In genomic region chr15:44682211-44682610, GRCh38 we compare ENCODE assay signal across 14 cellular contexts. TPM values are rescaled to one million over a fixed set of nuclear protein-coding genes. Genes with fewer than 3 reads are reported as not detected.
DNase-seq lines count a peak whose midpoint lies in the region; ATAC-seq, FAIRE-seq and TF ChIP-seq lines count a peak whose summit lies in the region.
"Had no signal": no experiment of that assay in that cellular context is flagged by ENCODE, and none has a peak within 500 bp of the region (broad histone marks: within the 10 kb centered on the region; RNA-seq: fewer than 3 reads in every experiment).

No MANE protein-coding gene starts in this region.

- H3K36me3 ChIP-seq in HepG2 (replicated peaks in 1 of 2; ENCODE audit: control insufficient read depth in 1 of 2, insufficient read depth in 2 of 2, low read length in 2 of 2) (no peaks in the 10 kb centered on the region), right lobe of liver (no peaks in the 10 kb centered on the region)

- TF ChIP-seq CTCF in HepG2 (CRISPR knock-in tag; IDR thresholded peaks at IDR 0.05) (no peak), right lobe of liver (IDR thresholded peaks at IDR 0.05) (no peak)

- H3K79me2 ChIP-seq in HepG2 (ENCODE audit: insufficient read depth, low read length), result no peaks in the 10 kb centered on the region

- TF ChIP-seq EP300 in HepG2 (IDR thresholded peaks at IDR 0.05; ENCODE audit: low read depth in 2 of 2, low read length in 2 of 2) (no peak), HepG2 (CRISPR knock-in tag; IDR thresholded peaks at IDR 0.05; ENCODE audit: borderline replicate concordance) (no peak)

- H3K9me3 ChIP-seq in HepG2 (ENCODE audit: low read length), result no peaks in the 10 kb centered on the region
- no peaks in the 10 kb centered on the region for H3K9me3 ChIP-seq in right lobe of liver
- H3K9me3 ChIP-seq in right cardiac atrium (ENCODE audit: control insufficient read depth, low read length), result no peaks in the 10 kb centered on the region

- H4K20me1 ChIP-seq in HepG2 (ENCODE audit: insufficient read depth, low read length), result no peaks in the 10 kb centered on the region

- intact Hi-C loops in HepG2 (cut with micrococcal nuclease; ENCODE audit: unreplicated experiment) (no loop called here), right lobe of liver (cut with DNase I) (no loop called here), right cardiac atrium (cut with DNase I) (no loop called here)

- no peak overlapping the region for H3K4me2 ChIP-seq in HepG2 (ENCODE audit: low read depth, low read length)

- peaks cover 64% of the 10 kb centered on the region for H3K4me1 Mint-ChIP-seq in T-helper 1 cell treated with Interleukin-12 subunit alpha and Interleukin-12 subunit beta and Interleukin-4 antibody, amounts not matched to agents 30 μg/mL and 1 μg/mL, for 36 hours (ENCODE audit: low read depth)
- H3K4me1 Mint-ChIP-seq: mesothelial cell of epicardium had no signal

- POLR2A ChIA-PET in HepG2 (lab: Yijun Ruan, JAX), result interaction anchor here (2.8 to 3.5 kb wide), 2 partner anchors 19 to 29 kb away, joined by 16 to 29 read pairs; partner anchors contain the start of genes B2M, PATL2 and SPG11

- 25% methylated on average over 2 of the region's 2 CpGs for WGBS in HepG2 (ENCODE audit: low lambda C conversion rate)
- 25% methylated on average over 2 of the region's 2 CpGs for WGBS in right lobe of liver (ENCODE audit: insufficient coverage, low coverage, low lambda C conversion rate, missing lambda C conversion rate)
- 68% methylated on average over 2 of the region's 2 CpGs for WGBS in right cardiac atrium

- no peak overlapping the region for H2AFZ ChIP-seq in HepG2 (ENCODE audit: low read length)

- no peak for FAIRE-seq in HepG2 (lab: Jason Lieb, UNC)

- peak overlapping the region; percentile 63 for H3K4me3 Mint-ChIP-seq in T-helper 1 cell treated with Interleukin-12 subunit alpha and Interleukin-12 subunit beta and Interleukin-4 antibody, amounts not matched to agents 30 μg/mL and 1 μg/mL, for 36 hours
- H3K4me3 Mint-ChIP-seq: mesothelial cell of epicardium had no signal

- TF ChIP-seq POLR2A in HepG2 (IDR thresholded peaks at IDR 0.05; ENCODE audit: insufficient read depth in 1 of 2, low read depth in 2 of 2, low read length in 2 of 2) (no peak), right lobe of liver (IDR thresholded peaks at IDR 0.05) (no peak)

- H3K4me3 ChIP-seq in HepG2 (replicated peaks in 1 of 3; ENCODE audit: insufficient read depth in 1 of 3, low read depth in 2 of 3, low read length in 3 of 3), result no peak overlapping the region
- H3K4me3 ChIP-seq in right lobe of liver, result no peak overlapping the region
- H3K4me3 ChIP-seq in right cardiac atrium (ENCODE audit: low read length), result no peak overlapping the region

- in situ Hi-C loops in HepG2 (cut with HindIII; ENCODE audit: extremely low pct_ligation_motif_present, low pct_unique_long_range_greater_than_20kb), result no loop called here

- peak overlapping the region; percentile 87 for H3K27ac Mint-ChIP-seq in T-helper 1 cell treated with Interleukin-12 subunit alpha and Interleukin-12 subunit beta and Interleukin-4 antibody, amounts not matched to agents 30 μg/mL and 1 μg/mL, for 36 hours
- H3K27ac Mint-ChIP-seq: mesothelial cell of epicardium, progenitor cell of endocrine pancreas had no signal

- CTCF ChIA-PET in HepG2 (lab: Yijun Ruan, JAX; ENCODE audit: low intra/inter-chr PET ratio, low total read pairs), result no interaction called here

- no TSS peak for BruUV-seq in HepG2 (replicated peaks; lab: Mats Ljungman, UMichigan)

- no peak overlapping the region for H3K9ac ChIP-seq in HepG2 (ENCODE audit: insufficient read depth, low read depth, low read length)

- H3K27me3 Mint-ChIP-seq in T-helper 1 cell treated with Interleukin-12 subunit alpha and Interleukin-12 subunit beta and Interleukin-4 antibody, amounts not matched to agents 30 μg/mL and 1 μg/mL, for 36 hours (ENCODE audit: low read depth), result no peaks in the 10 kb centered on the region

- H3K27me3 ChIP-seq in HepG2 (ENCODE audit: control insufficient read depth in 1 of 2, insufficient read depth in 2 of 2, low read length in 2 of 2) (peaks cover 0 to 1% of the 10 kb centered on the region in 2 experiments; a peak in 2 of 5 replicates), right lobe of liver (no peaks in the 10 kb centered on the region), right cardiac atrium (ENCODE audit: control insufficient read depth, insufficient read depth) (no peaks in the 10 kb centered on the region)

- H3K27ac ChIP-seq in HepG2 (ENCODE audit: extremely low read length, insufficient read depth, low read length) (no peak overlapping the region), right lobe of liver (no peak overlapping the region), right cardiac atrium (ENCODE audit: low read length) (no peak overlapping the region)

- peaks cover 48% of the 10 kb centered on the region for H3K36me3 Mint-ChIP-seq in T-helper 1 cell treated with Interleukin-12 subunit alpha and Interleukin-12 subunit beta and Interleukin-4 antibody, amounts not matched to agents 30 μg/mL and 1 μg/mL, for 36 hours (ENCODE audit: low read depth)
- H3K36me3 Mint-ChIP-seq: mesothelial cell of epicardium had no signal

- no peak for TF ChIP-seq RAD21 in HepG2 (CRISPR knock-in tag; IDR thresholded peaks at IDR 0.05)

- H3K4me1 ChIP-seq in HepG2 (ENCODE audit: insufficient read depth, low read length), result peaks cover 15% of the 10 kb centered on the region
- no peaks in the 10 kb centered on the region for H3K4me1 ChIP-seq in right lobe of liver
- peaks cover 9% of the 10 kb centered on the region for H3K4me1 ChIP-seq in right cardiac atrium (ENCODE audit: control insufficient read depth, insufficient read depth, low read length)

- H3K9me3 Mint-ChIP-seq in T-helper 1 cell treated with Interleukin-12 subunit alpha and Interleukin-12 subunit beta and Interleukin-4 antibody, amounts not matched to agents 30 μg/mL and 1 μg/mL, for 36 hours, result peaks cover 50% of the 10 kb centered on the region
- H3K9me3 Mint-ChIP-seq: mesothelial cell of epicardium had no signal

- no peak for DNase-seq in HepG2 (ENCODE audit: low spot score)
- DNase-seq in right lobe of liver, result no peak
- DNase-seq in right cardiac atrium, result no peak
- no peak for DNase-seq in NCI-H524 (lab: John Stamatoyannopoulos, UW)
- no peak for DNase-seq in SHP77 (lab: John Stamatoyannopoulos, UW)
- no peak for DNase-seq in DMS153 (lab: John Stamatoyannopoulos, UW)
- DNase-seq: activated CD4-positive, alpha-beta T cell treated with anti-CD3 and anti-CD28 coated beads, Interleukin-2, amount 50 U/mL, for 4 hours; NCI-H748 treated with DMSO at 0.1 percent for 48 hours; stimulated activated CD8-positive, alpha-beta memory T cell treated with anti-CD3 and anti-CD28 coated beads, Interleukin-4, amount 100 ng/mL, for 48 hours had no signal

- ATAC-seq in HepG2 (no peak), right lobe of liver (no peak), right cardiac atrium (peak; percentile 43 to 50), GM21737 (IDR thresholded peaks at IDR 0.05; ENCODE audit: unreplicated experiment) (no peak)
- ATAC-seq: SK-N-SH treated with all-trans-retinoic acid at 6 μM for 48 hours had no signal

RNA-seq across cellular contexts. Expression of gene SPG11, which starts 18.7 kb away (rescaled TPM):
- total RNA-seq in HepG2 (2016; rRNA removed; fragmentation: Illumina TruSeq; extraction: Trizol) (31.5 and 35.0 TPM in 2 replicates), right lobe of liver (10 to 100 TPM; 35.4 to 55.6 (median 40.8) TPM), right cardiac atrium (10 to 100 TPM; 38.8 to 45.7 (median 42.4) TPM)
- total RNA-seq in HepG2 (2016; cell fraction: cytosol; rRNA removed; fragmentation: Illumina TruSeq; extraction: Trizol; ENCODE audit: low read depth), result 17.8 and 19.8 TPM in 2 replicates
- total RNA-seq in HepG2 (2016; cell fraction: insoluble cytoplasmic fraction; rRNA removed; fragmentation: Illumina TruSeq; extraction: Trizol), result 35.7 and 36.6 TPM in 2 replicates
- 18.9 and 19.7 TPM in 2 replicates for total RNA-seq in HepG2 (2016; cell fraction: membrane; rRNA removed; fragmentation: Illumina TruSeq; extraction: Trizol)
- total RNA-seq in HepG2 (2016; cell fraction: nucleus; rRNA removed; fragmentation: Illumina TruSeq; extraction: Trizol), result 39.3 and 47.3 TPM in 2 replicates
- polyA plus RNA-seq in HepG2 (2011; rRNA removed) (40.7 and 44.5 TPM in 2 replicates), right cardiac atrium (15.0 TPM)
- 26.2 and 28.9 TPM in 2 replicates for polyA plus RNA-seq in HepG2 (2011; cell fraction: cytosol; rRNA removed)
- polyA plus RNA-seq in HepG2 (2011; cell fraction: nucleus; rRNA removed), result 52.6 and 61.8 TPM in 2 replicates
- 19.4 and 21.0 TPM in 2 replicates for polyA plus RNA-seq in HepG2 (2012)
- 1.7 and 2.1 TPM in 2 replicates for polyA plus RNA-seq in HepG2 (2016; cell fraction: cytosol; fragmentation: Illumina TruSeq; extraction: Trizol; ENCODE audit: low read depth)
- polyA plus RNA-seq in HepG2 (2016; cell fraction: insoluble cytoplasmic fraction; fragmentation: Illumina TruSeq; extraction: Trizol; ENCODE audit: low read depth), result 26.2 and 26.5 TPM in 2 replicates
- polyA plus RNA-seq in HepG2 (2016; cell fraction: membrane; fragmentation: Illumina TruSeq; extraction: Trizol; ENCODE audit: low read depth), result 3.5 and 4.5 TPM in 2 replicates
- polyA plus RNA-seq in HepG2 (2016; cell fraction: nucleus; fragmentation: Illumina TruSeq; extraction: Trizol; ENCODE audit: insufficient read depth, low read depth), result 47.3 and 52.3 TPM in 2 replicates
- 115 and 186 TPM in 2 replicates for polyA minus RNA-seq in HepG2 (2011; rRNA and poly(A)+ RNA removed; ENCODE audit: low replicate concordance)
- polyA minus RNA-seq in HepG2 (2011; cell fraction: cytosol; rRNA and poly(A)+ RNA removed), result 24.8 and 26.5 TPM in 2 replicates
- 93.0 and 127 TPM in 2 replicates for polyA minus RNA-seq in HepG2 (2011; cell fraction: nucleus; rRNA and poly(A)+ RNA removed)

RNA-seq across cellular contexts. Expression of gene PATL2, which starts 28.9 kb away (rescaled TPM):
- total RNA-seq in HepG2 (2016; rRNA removed; fragmentation: Illumina TruSeq; extraction: Trizol) (0.15 TPM in 1 of 2 replicates, not detected in the other), right lobe of liver (1 to 10 TPM in 2 of 6 experiments, under 1 TPM in 4; 0.28 to 1.9 (median 0.71) TPM), right cardiac atrium (1 to 10 TPM; 2.4 to 6.6 (median 3.9) TPM)
- total RNA-seq in HepG2 (2016; cell fraction: cytosol; rRNA removed; fragmentation: Illumina TruSeq; extraction: Trizol; ENCODE audit: low read depth), result 0.30 TPM in 1 of 2 replicates, not detected in the other
- 0.11 and 0.30 TPM in 2 replicates for total RNA-seq in HepG2 (2016; cell fraction: insoluble cytoplasmic fraction; rRNA removed; fragmentation: Illumina TruSeq; extraction: Trizol)
- total RNA-seq in HepG2 (2016; cell fraction: membrane; rRNA removed; fragmentation: Illumina TruSeq; extraction: Trizol), result 0.14 TPM in 1 of 2 replicates, not detected in the other
- 0.71 TPM in 1 of 2 replicates, not detected in the other for total RNA-seq in HepG2 (2016; cell fraction: nucleus; rRNA removed; fragmentation: Illumina TruSeq; extraction: Trizol)
- polyA plus RNA-seq in HepG2 (2011; rRNA removed) (0.37 and 0.53 TPM in 2 replicates), right cardiac atrium (8.3 TPM)
- polyA plus RNA-seq in HepG2 (2011; cell fraction: cytosol; rRNA removed), result 0.11 and 0.32 TPM in 2 replicates
- polyA plus RNA-seq in HepG2 (2011; cell fraction: nucleus; rRNA removed), result 2.6 TPM in 2 replicates
- polyA plus RNA-seq in HepG2 (2012), result 0.44 and 0.49 TPM in 2 replicates
- 0.24 TPM in 1 of 2 replicates, not detected in the other for polyA plus RNA-seq in HepG2 (2016; cell fraction: cytosol; fragmentation: Illumina TruSeq; extraction: Trizol; ENCODE audit: low read depth)
- 0.27 TPM in 1 of 2 replicates, not detected in the other for polyA plus RNA-seq in HepG2 (2016; cell fraction: insoluble cytoplasmic fraction; fragmentation: Illumina TruSeq; extraction: Trizol; ENCODE audit: low read depth)
- polyA plus RNA-seq in HepG2 (2016; cell fraction: membrane; fragmentation: Illumina TruSeq; extraction: Trizol; ENCODE audit: low read depth), result 0.09 TPM in 1 of 2 replicates, not detected in the other
- 0.56 and 1.5 TPM in 2 replicates for polyA plus RNA-seq in HepG2 (2016; cell fraction: nucleus; fragmentation: Illumina TruSeq; extraction: Trizol; ENCODE audit: insufficient read depth, low read depth)
- polyA minus RNA-seq in HepG2 (2011; rRNA and poly(A)+ RNA removed; ENCODE audit: low replicate concordance), result 1.1 TPM in 1 of 2 replicates, not detected in the other
- polyA minus RNA-seq in HepG2 (2011; cell fraction: cytosol; rRNA and poly(A)+ RNA removed), result not detected in 2 replicates
- 0.39 and 1.5 TPM in 2 replicates for polyA minus RNA-seq in HepG2 (2011; cell fraction: nucleus; rRNA and poly(A)+ RNA removed)
- total RNA-seq: progenitor cell of endocrine pancreas had no signal

RNA-seq across cellular contexts. Expression of gene B2M, which starts 29.1 kb away (rescaled TPM):
- total RNA-seq in HepG2 (2016; rRNA removed; fragmentation: Illumina TruSeq; extraction: Trizol) (530 and 784 TPM in 2 replicates), right lobe of liver (1,000 to 10,000 TPM in 5 of 6 experiments, 100 to 1,000 TPM in 1; 894 to 5,671 (median 2,154) TPM), right cardiac atrium (1,000 to 10,000 TPM; 1,377 to 1,599 (median 1,490) TPM)
- total RNA-seq in HepG2 (2016; cell fraction: cytosol; rRNA removed; fragmentation: Illumina TruSeq; extraction: Trizol; ENCODE audit: low read depth), result 119 and 125 TPM in 2 replicates
- total RNA-seq in HepG2 (2016; cell fraction: insoluble cytoplasmic fraction; rRNA removed; fragmentation: Illumina TruSeq; extraction: Trizol), result 505 and 836 TPM in 2 replicates
- 137 and 145 TPM in 2 replicates for total RNA-seq in HepG2 (2016; cell fraction: membrane; rRNA removed; fragmentation: Illumina TruSeq; extraction: Trizol)
- 527 and 591 TPM in 2 replicates for total RNA-seq in HepG2 (2016; cell fraction: nucleus; rRNA removed; fragmentation: Illumina TruSeq; extraction: Trizol)
- polyA plus RNA-seq in HepG2 (2011; rRNA removed) (754 and 857 TPM in 2 replicates), right cardiac atrium (2,022 TPM)
- 1,404 and 3,087 TPM in 2 replicates for polyA plus RNA-seq in HepG2 (2011; cell fraction: cytosol; rRNA removed)
- polyA plus RNA-seq in HepG2 (2011; cell fraction: nucleus; rRNA removed), result 194 and 300 TPM in 2 replicates
- 589 and 873 TPM in 2 replicates for polyA plus RNA-seq in HepG2 (2012)
- polyA plus RNA-seq in HepG2 (2016; cell fraction: cytosol; fragmentation: Illumina TruSeq; extraction: Trizol; ENCODE audit: low read depth), result 135 and 139 TPM in 2 replicates
- 442 and 475 TPM in 2 replicates for polyA plus RNA-seq in HepG2 (2016; cell fraction: insoluble cytoplasmic fraction; fragmentation: Illumina TruSeq; extraction: Trizol; ENCODE audit: low read depth)
- 123 and 125 TPM in 2 replicates for polyA plus RNA-seq in HepG2 (2016; cell fraction: membrane; fragmentation: Illumina TruSeq; extraction: Trizol; ENCODE audit: low read depth)
- polyA plus RNA-seq in HepG2 (2016; cell fraction: nucleus; fragmentation: Illumina TruSeq; extraction: Trizol; ENCODE audit: insufficient read depth, low read depth), result 916 and 917 TPM in 2 replicates
- 191 and 793 TPM in 2 replicates for polyA minus RNA-seq in HepG2 (2011; rRNA and poly(A)+ RNA removed; ENCODE audit: low replicate concordance)
- 308 and 333 TPM in 2 replicates for polyA minus RNA-seq in HepG2 (2011; cell fraction: cytosol; rRNA and poly(A)+ RNA removed)
- polyA minus RNA-seq in HepG2 (2011; cell fraction: nucleus; rRNA and poly(A)+ RNA removed), result 168 and 193 TPM in 2 replicates

RNA-seq across cellular contexts. Expression of gene TRIM69, which starts 54.1 kb away (rescaled TPM):
- total RNA-seq in HepG2 (2016; rRNA removed; fragmentation: Illumina TruSeq; extraction: Trizol) (2.6 and 4.0 TPM in 2 replicates), right lobe of liver (10 to 100 TPM in 1 of 6 experiments, 1 to 10 TPM in 5; 3.8 to 16.9 (median 6.5) TPM), right cardiac atrium (10 to 100 TPM; 46.1 to 81.4 (median 71.9) TPM)
- total RNA-seq in HepG2 (2016; cell fraction: cytosol; rRNA removed; fragmentation: Illumina TruSeq; extraction: Trizol; ENCODE audit: low read depth), result 2.6 and 3.3 TPM in 2 replicates
- 2.7 and 3.4 TPM in 2 replicates for total RNA-seq in HepG2 (2016; cell fraction: insoluble cytoplasmic fraction; rRNA removed; fragmentation: Illumina TruSeq; extraction: Trizol)
- 5.1 and 6.1 TPM in 2 replicates for total RNA-seq in HepG2 (2016; cell fraction: membrane; rRNA removed; fragmentation: Illumina TruSeq; extraction: Trizol)
- 2.0 TPM in 2 replicates for total RNA-seq in HepG2 (2016; cell fraction: nucleus; rRNA removed; fragmentation: Illumina TruSeq; extraction: Trizol)
- polyA plus RNA-seq in HepG2 (2011; rRNA removed) (2.7 and 3.2 TPM in 2 replicates), right cardiac atrium (53.5 TPM)
- polyA plus RNA-seq in HepG2 (2011; cell fraction: cytosol; rRNA removed), result 2.1 and 2.9 TPM in 2 replicates
- polyA plus RNA-seq in HepG2 (2011; cell fraction: nucleus; rRNA removed), result 0.88 and 1.4 TPM in 2 replicates
- 2.3 and 2.6 TPM in 2 replicates for polyA plus RNA-seq in HepG2 (2012)
- polyA plus RNA-seq in HepG2 (2016; cell fraction: cytosol; fragmentation: Illumina TruSeq; extraction: Trizol; ENCODE audit: low read depth), result 2.8 and 4.0 TPM in 2 replicates
- 5.4 and 8.8 TPM in 2 replicates for polyA plus RNA-seq in HepG2 (2016; cell fraction: insoluble cytoplasmic fraction; fragmentation: Illumina TruSeq; extraction: Trizol; ENCODE audit: low read depth)
- 5.4 and 6.5 TPM in 2 replicates for polyA plus RNA-seq in HepG2 (2016; cell fraction: membrane; fragmentation: Illumina TruSeq; extraction: Trizol; ENCODE audit: low read depth)
- polyA plus RNA-seq in HepG2 (2016; cell fraction: nucleus; fragmentation: Illumina TruSeq; extraction: Trizol; ENCODE audit: insufficient read depth, low read depth), result 2.5 and 2.8 TPM in 2 replicates
- polyA minus RNA-seq in HepG2 (2011; rRNA and poly(A)+ RNA removed; ENCODE audit: low replicate concordance), result 3.3 and 13.1 TPM in 2 replicates
- 2.7 and 3.2 TPM in 2 replicates for polyA minus RNA-seq in HepG2 (2011; cell fraction: cytosol; rRNA and poly(A)+ RNA removed)
- polyA minus RNA-seq in HepG2 (2011; cell fraction: nucleus; rRNA and poly(A)+ RNA removed), result 1.7 and 2.2 TPM in 2 replicates

Comparison
In these comparisons a context has a peak if more than half of its experiments do, and no peak if none do; other contexts are left out.
1. ATAC-seq: peak in right cardiac atrium (2 of 2); none in HepG2 (single experiment), right lobe of liver (0 of 4) and GM21737 (single experiment).